Comparison of ENCODE assay signal across 13 cellular contexts in genomic region chr1:215569987-215570824, GRCh38. TPM values are rescaled to one million over a fixed set of nuclear protein-coding genes. Genes with fewer than 3 reads are reported as not detected.
DNase-seq lines count a peak whose midpoint lies in the region; FAIRE-seq and TF ChIP-seq lines count a peak whose summit lies in the region.
"Had no signal": no experiment of that assay in that cellular context is flagged by ENCODE, and none has a peak within 500 bp of the region (broad histone marks: within the 10 kb centered on the region; RNA-seq: fewer than 3 reads in every experiment).

No MANE protein-coding gene starts in this region.

- H3K36me3 Mint-ChIP-seq in osteocyte (ENCODE audit: unreplicated experiment), result no peaks in the 10 kb centered on the region
- H3K36me3 Mint-ChIP-seq: activated naive CD8-positive, alpha-beta T cell treated with anti-CD3 and anti-CD28 coated beads for 36 hours had no signal

- no peak for FAIRE-seq in D721Med (lab: Jason Lieb, UNC)
- FAIRE-seq: TTC549 had no signal

- TF ChIP-seq CTCF in coronary artery (IDR thresholded peaks at IDR 0.05), result no peak
- TF ChIP-seq CTCF in osteocyte (IDR thresholded peaks at IDR 0.05), result no peak
- TF ChIP-seq CTCF in D721Med (IDR thresholded peaks at IDR 0.05; ENCODE audit: insufficient read depth, missing control alignments), result no peak

- H3K9me3 Mint-ChIP-seq in osteocyte (ENCODE audit: unreplicated experiment), result no peaks in the 10 kb centered on the region
- H3K9me3 Mint-ChIP-seq: activated naive CD8-positive, alpha-beta T cell treated with anti-CD3 and anti-CD28 coated beads for 36 hours had no signal

- H3K4me3 ChIP-seq in MG63 (peak overlapping the region; percentile 8; the same call in 1 of the 2 replicates), coronary artery (peak overlapping the region; percentile 22)

- H3K27ac ChIP-seq in coronary artery, result no peak overlapping the region

- H3K9me3 ChIP-seq in MG63, result no peaks in the 10 kb centered on the region
- H3K9me3 ChIP-seq: gastroesophageal sphincter, uterus had no signal

- H3K36me3 ChIP-seq in MG63, result peaks cover 2% of the 10 kb centered on the region; the same call in 1 of the 2 replicates
- H3K36me3 ChIP-seq: uterus had no signal

- peak overlapping the region; percentile 86 for H3K4me3 Mint-ChIP-seq in osteocyte (ENCODE audit: unreplicated experiment)
- H3K4me3 Mint-ChIP-seq: activated naive CD8-positive, alpha-beta T cell treated with anti-CD3 and anti-CD28 coated beads for 36 hours had no signal

- H3K27ac Mint-ChIP-seq in osteocyte (ENCODE audit: unreplicated experiment), result peak overlapping the region; percentile 93
- H3K27ac Mint-ChIP-seq: activated naive CD8-positive, alpha-beta T cell treated with anti-CD3 and anti-CD28 coated beads for 36 hours had no signal

- DNase-seq in EH (ENCODE audit: low read depth) (peak; percentile 11), MG63 (no peak), coronary artery (ENCODE audit: low spot score) (no peak), osteocyte (ENCODE audit: extremely low spot score, unreplicated experiment) (no peak), COLO668 (lab: John Stamatoyannopoulos, UW; ENCODE audit: unreplicated experiment) (no peak), D721Med (ENCODE audit: insufficient read length, low spot score) (no peak)
- DNase-seq in activated CD4-positive, alpha-beta T cell treated with anti-CD3 and anti-CD28 coated beads, Interleukin-2, amount 50 U/mL, for 4 hours, result no peak
- no peak for DNase-seq in activated effector memory CD4-positive, alpha-beta T cell treated with Interleukin-2 at 50 U/mL for 16 hours
- DNase-seq: activated naive CD8-positive, alpha-beta T cell treated with anti-CD3 and anti-CD28 coated beads for 36 hours; NK-92 treated with Interleukin-12 subunit alpha and Interleukin-12 subunit beta, amount 100 ng/mL, for 24 hours; uterus had no signal

- H3K27me3 ChIP-seq in MG63, result no peaks in the 10 kb centered on the region
- H3K27me3 ChIP-seq: gastroesophageal sphincter, uterus had no signal

- H3K27me3 Mint-ChIP-seq in osteocyte (ENCODE audit: unreplicated experiment), result no peaks in the 10 kb centered on the region

- peaks cover 43% of the 10 kb centered on the region for H3K4me1 Mint-ChIP-seq in osteocyte (ENCODE audit: unreplicated experiment)

RNA-seq across cellular contexts. Expression of gene KCTD3, which starts 3.1 kb away (rescaled TPM):
- 42.0 and 43.6 TPM in 2 replicates for total RNA-seq in MG63 (2014; rRNA removed; shearing (Covaris generic); ENCODE audit: low replicate concordance)
- total RNA-seq in osteocyte, result 32.8 and 33.0 TPM in 2 replicates
